Comparison of ENCODE assay signal across 8 cellular contexts in the genomic region with DNA sequence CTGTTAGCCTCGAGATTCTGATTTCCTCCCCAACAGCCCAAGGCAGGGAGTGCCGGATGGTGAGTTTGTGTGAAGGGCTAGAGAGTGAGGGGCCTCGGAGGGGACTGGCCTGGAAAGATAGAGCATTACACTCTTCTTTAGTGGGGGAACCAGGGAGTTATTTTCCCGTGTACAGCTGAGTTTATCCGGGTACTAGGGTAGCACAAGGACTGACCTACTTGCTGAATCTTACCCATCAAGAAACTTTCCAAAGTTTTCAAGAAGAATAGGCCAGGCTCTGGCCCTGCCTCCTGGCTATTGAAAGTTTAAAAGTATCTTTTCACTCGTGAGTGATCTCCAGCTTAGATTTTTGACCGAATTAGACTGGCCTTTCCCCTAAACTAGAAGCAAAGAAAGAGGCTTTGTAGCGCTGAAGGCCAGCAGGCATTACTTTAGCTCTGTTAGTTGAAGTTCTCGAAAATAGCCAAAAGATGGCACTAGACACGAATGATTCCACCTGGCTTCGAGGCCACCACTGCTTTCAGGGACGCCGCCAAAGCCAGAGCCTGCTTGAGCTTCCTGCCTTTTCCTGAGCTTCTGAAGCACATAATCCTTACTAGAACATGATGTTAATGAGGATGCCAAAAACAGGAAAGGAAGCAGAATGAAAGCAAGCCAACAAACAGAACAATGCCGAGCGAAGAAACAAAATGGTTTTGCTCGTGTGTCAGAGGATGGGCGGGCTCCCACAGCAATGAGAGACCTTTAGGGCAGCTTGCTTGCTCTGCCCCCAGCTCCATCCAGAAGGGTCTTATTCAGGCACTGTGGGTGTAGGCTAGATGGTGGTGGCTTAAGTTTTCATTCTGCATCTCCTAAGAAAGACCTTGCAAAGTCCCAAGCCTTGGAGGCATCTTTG. TPM values are rescaled to one million over a fixed set of nuclear protein-coding genes. Genes with fewer than 3 reads are reported as not detected.
A peak's percentile ranks its signal among the peaks of the same experiment; 100 is the strongest.
DNase-seq lines count a peak whose midpoint lies in the region; ATAC-seq and TF ChIP-seq lines count a peak whose summit lies in the region.

No MANE protein-coding gene starts in this region.

- H3K27ac ChIP-seq in HCT116 (ENCODE audit: low read depth, low read length) (no peak overlapping the region), RWPE1 (no peak overlapping the region), coronary artery (no peak overlapping the region)

- H3K9me3 ChIP-seq in HCT116 (ENCODE audit: control insufficient read depth in 1 of 2, insufficient read depth in 1 of 2, low read depth in 1 of 2, low read length in 2 of 2): no peaks in the 10 kb centered on the region

- H3K27me3 ChIP-seq in HCT116 (ENCODE audit: insufficient read depth, low read length): peaks cover 2% of the 10 kb centered on the region; the same call in 1 of the 2 replicates

- H3K36me3 Mint-ChIP-seq in endothelial cell (ENCODE audit: low read depth, unreplicated experiment): peaks cover 6% of the 10 kb centered on the region

- H3K79me2 ChIP-seq in HCT116 (ENCODE audit: insufficient read depth, low read length): no peaks in the 10 kb centered on the region

- no peak for TF ChIP-seq POLR2A in HCT116 (IDR thresholded peaks at IDR 0.05; ENCODE audit: borderline replicate concordance, extremely low read depth, insufficient read depth, insufficient read length)

- no peaks in the 10 kb centered on the region for H3K36me3 ChIP-seq in HCT116 (ENCODE audit: control insufficient read depth in 1 of 2, insufficient read depth in 2 of 2, low read length in 2 of 2)

- peak overlapping the region; percentile 56 for H2AFZ ChIP-seq in HCT116 (ENCODE audit: low read depth, low read length, poor library complexity, severe bottlenecking)

- DNase-seq in stimulated activated CD4-positive, alpha-beta T cell treated with anti-CD3 and anti-CD28 coated beads, Interleukin-12 subunit alpha, Interleukin-12 subunit beta, amount 100 ng/mL, for 4 hours: peak; percentile 3
- no peak for DNase-seq in stimulated activated CD4-positive, alpha-beta T cell treated with anti-CD3 and anti-CD28 coated beads, Interleukin-4, amount 100 ng/mL, for 4 hours
- DNase-seq in HCT116 (ENCODE audit: low read depth, low spot score) (peak; percentile 35), M059J (ENCODE audit: low read depth) (peak; percentile 67), RWPE1 (ENCODE audit: low spot score) (peak; percentile 53), endothelial cell (ENCODE audit: low spot score) (peak; percentile 65), middle frontal gyrus (ENCODE audit: extremely low spot score, low spot score) (peak; percentile 67), coronary artery (ENCODE audit: low spot score) (no peak)

- ATAC-seq in HCT116: peak; percentile 97

- no peak overlapping the region for H3K4me2 ChIP-seq in HCT116 (ENCODE audit: low read length)

- no peak overlapping the region for H3K4me3 Mint-ChIP-seq in endothelial cell (ENCODE audit: unreplicated experiment)

- RAD21 ChIA-PET in HCT116 (lab: Charles Lee; ENCODE audit: low non-redundant PET in 1 of 2, low total read pairs in 2 of 2, uncharacterized antibody in 2 of 2, unreplicated experiment in 2 of 2): interaction anchor here in 1 of 2 experiments (0.6 to 0.7 kb wide), 2 partner anchors 48 to 375 kb away, joined by 3 read pairs; no protein-coding TSS in a partner anchor

- TF ChIP-seq CTCF in HCT116 (IDR thresholded peaks at IDR 0.05 in 2 of 3, conservative IDR thresholded peaks at IDR 0.05 in 1 of 3; ENCODE audit: borderline replicate concordance in 1 of 3, insufficient read depth in 1 of 3, low read depth in 2 of 3, low read length in 2 of 3) (peak; percentile 38 to 65 (median 55); a peak in 5 of 6 replicates), RWPE1 (conservative IDR thresholded peaks at IDR 0.05; ENCODE audit: low read depth) (peak; percentile 58), endothelial cell (IDR thresholded peaks at IDR 0.05; ENCODE audit: unreplicated experiment) (peak; percentile 46), coronary artery (IDR thresholded peaks at IDR 0.05) (no peak)

- peak overlapping the region; percentile 83 for H3K27ac Mint-ChIP-seq in endothelial cell (ENCODE audit: unreplicated experiment)

- H3K27me3 Mint-ChIP-seq in endothelial cell (ENCODE audit: unreplicated experiment): peaks cover 2% of the 10 kb centered on the region

- CTCF ChIA-PET in HCT116 (lab: Charles Lee) (interaction anchor here (0.7 to 1.9 kb wide), 17 partner anchors 8 to 716 kb away, joined by 3 to 11 read pairs (median 4); partner anchors contain the start of gene NIFK), RWPE1 (lab: Yijun Ruan, JAX) (interaction anchor here (0.5 to 1.2 kb wide), 12 partner anchors 8 to 1929 kb away, joined by 3 to 8 read pairs (median 3); no protein-coding TSS in a partner anchor)

- no peaks in the 10 kb centered on the region for H3K4me1 ChIP-seq in HCT116 (ENCODE audit: control insufficient read depth in 1 of 2, insufficient read depth in 2 of 2, low read length in 2 of 2)

- no peaks in the 10 kb centered on the region for H3K9me2 ChIP-seq in HCT116 (ENCODE audit: insufficient read depth)

- no peak overlapping the region for H3K9ac ChIP-seq in HCT116 (ENCODE audit: low read length)

- intact Hi-C loops in HCT116 (cut with micrococcal nuclease): loop anchor here (1.0 kb wide), 1 partner anchor 325 kb away; no protein-coding TSS in a partner anchor

- POLR2A ChIA-PET in HCT116 (lab: Charles Lee): no interaction called here
- POLR2A ChIA-PET in RWPE1 (lab: Yijun Ruan, JAX; ENCODE audit: low non-redundant PET): no interaction called here

- peaks cover 39% of the 10 kb centered on the region for H3K4me1 Mint-ChIP-seq in endothelial cell (ENCODE audit: unreplicated experiment)

- H3K4me3 ChIP-seq in HCT116 (replicated peaks in 1 of 2; ENCODE audit: low read depth in 1 of 2, low read length in 2 of 2): no peak overlapping the region
- no peak overlapping the region for H3K4me3 ChIP-seq in coronary artery

- no peaks in the 10 kb centered on the region for H4K20me1 ChIP-seq in HCT116 (ENCODE audit: insufficient read depth)

- no TSS peak for BruUV-seq in HCT116 (replicated peaks; lab: Mats Ljungman, UMichigan)

- peak; percentile 73 for TF ChIP-seq RAD21 in HCT116 (IDR thresholded peaks at IDR 0.05; ENCODE audit: low read depth)

- H3K9me3 Mint-ChIP-seq in endothelial cell (ENCODE audit: unreplicated experiment): peaks cover 5% of the 10 kb centered on the region

TF ChIP-seq in HCT116, 20 proteins besides CTCF, POLR2A, EP300 and RAD21:
- TF ChIP-seq ZNF274 (IDR thresholded peaks at IDR 0.05; ENCODE audit: low read depth, low read length): no peak
- peak; percentile 28 for TF ChIP-seq TCF7L2 (IDR thresholded peaks at IDR 0.05; ENCODE audit: borderline replicate concordance, extremely low read depth, insufficient read depth, insufficient read length)

RNA-seq across cellular contexts. Expression of gene TSN, which starts 55.8 kb away (rescaled TPM):
- 91.5 TPM for total RNA-seq in HCT116 (2021; ENCODE audit: unreplicated experiment)
- 26.6 and 32.7 TPM in 2 replicates for polyA plus RNA-seq in HCT116 (2012)
- 50.5 and 62.8 TPM in 2 replicates for total RNA-seq in M059J (2014; rRNA removed; shearing (Covaris generic))
- total RNA-seq in endothelial cell (ENCODE audit: unreplicated experiment): 264 TPM

Comparison
In these comparisons a context has a peak if more than half of its experiments do, and no peak if none do; other contexts are left out.
1. DNase-seq: peak in stimulated activated CD4-positive, alpha-beta T cell treated with anti-CD3 and anti-CD28 coated beads, Interleukin-12 subunit alpha, Interleukin-12 subunit beta, amount 100 ng/mL, for 4 hours (single experiment), HCT116 (single experiment), M059J (single experiment), RWPE1 (single experiment), endothelial cell (single experiment) and middle frontal gyrus (single experiment); none in stimulated activated CD4-positive, alpha-beta T cell treated with anti-CD3 and anti-CD28 coated beads, Interleukin-4, amount 100 ng/mL, for 4 hours (0 of 2) and coronary artery (single experiment).